In genomic region chr11:107860688-107861087, GRCh38 we compare ENCODE assay signal across 1 cellular context.
TF ChIP-seq lines count a peak whose summit lies in the region.

No MANE protein-coding gene starts in this region.

TF ChIP-seq in WTC11, 78 proteins besides CTCF, POLR2A, EP300 and RAD21 (continued from another document):
- TF ChIP-seq USF1 (CRISPR knock-in tag; IDR thresholded peaks at IDR 0.05), result no peak
- no peak for TF ChIP-seq STAT6 (CRISPR knock-in tag; conservative IDR thresholded peaks at IDR 0.05; ENCODE audit: low read depth)
- no peak for TF ChIP-seq SMAD3 (CRISPR knock-in tag; IDR thresholded peaks at IDR 0.05; ENCODE audit: borderline replicate concordance)
- no peak for TF ChIP-seq ZNF219 (CRISPR knock-in tag; IDR thresholded peaks at IDR 0.05; ENCODE audit: borderline replicate concordance)
- no peak for TF ChIP-seq ZNF423 (CRISPR knock-in tag; IDR thresholded peaks at IDR 0.05)
- TF ChIP-seq, protein P1, sequence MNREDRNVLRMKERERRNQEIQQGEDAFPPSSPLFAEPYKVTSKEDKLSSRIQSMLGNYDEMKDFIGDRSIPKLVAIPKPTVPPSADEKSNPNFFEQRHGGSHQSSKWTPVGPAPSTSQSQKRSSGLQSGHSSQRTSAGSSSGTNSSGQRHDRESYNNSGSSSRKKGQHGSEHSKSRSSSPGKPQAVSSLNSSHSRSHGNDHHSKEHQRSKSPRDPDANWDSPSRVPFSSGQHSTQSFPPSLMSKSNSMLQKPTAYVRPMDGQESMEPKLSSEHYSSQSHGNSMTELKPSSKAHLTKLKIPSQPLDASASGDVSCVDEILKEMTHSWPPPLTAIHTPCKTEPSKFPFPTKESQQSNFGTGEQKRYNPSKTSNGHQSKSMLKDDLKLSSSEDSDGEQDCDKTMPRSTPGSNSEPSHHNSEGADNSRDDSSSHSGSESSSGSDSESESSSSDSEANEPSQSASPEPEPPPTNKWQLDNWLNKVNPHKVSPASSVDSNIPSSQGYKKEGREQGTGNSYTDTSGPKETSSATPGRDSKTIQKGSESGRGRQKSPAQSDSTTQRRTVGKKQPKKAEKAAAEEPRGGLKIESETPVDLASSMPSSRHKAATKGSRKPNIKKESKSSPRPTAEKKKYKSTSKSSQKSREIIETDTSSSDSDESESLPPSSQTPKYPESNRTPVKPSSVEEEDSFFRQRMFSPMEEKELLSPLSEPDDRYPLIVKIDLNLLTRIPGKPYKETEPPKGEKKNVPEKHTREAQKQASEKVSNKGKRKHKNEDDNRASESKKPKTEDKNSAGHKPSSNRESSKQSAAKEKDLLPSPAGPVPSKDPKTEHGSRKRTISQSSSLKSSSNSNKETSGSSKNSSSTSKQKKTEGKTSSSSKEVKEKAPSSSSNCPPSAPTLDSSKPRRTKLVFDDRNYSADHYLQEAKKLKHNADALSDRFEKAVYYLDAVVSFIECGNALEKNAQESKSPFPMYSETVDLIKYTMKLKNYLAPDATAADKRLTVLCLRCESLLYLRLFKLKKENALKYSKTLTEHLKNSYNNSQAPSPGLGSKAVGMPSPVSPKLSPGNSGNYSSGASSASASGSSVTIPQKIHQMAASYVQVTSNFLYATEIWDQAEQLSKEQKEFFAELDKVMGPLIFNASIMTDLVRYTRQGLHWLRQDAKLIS (CRISPR knock-in tag; IDR thresholded peaks at IDR 0.05; ENCODE audit: borderline replicate concordance), result no peak
